In the genomic region with DNA sequence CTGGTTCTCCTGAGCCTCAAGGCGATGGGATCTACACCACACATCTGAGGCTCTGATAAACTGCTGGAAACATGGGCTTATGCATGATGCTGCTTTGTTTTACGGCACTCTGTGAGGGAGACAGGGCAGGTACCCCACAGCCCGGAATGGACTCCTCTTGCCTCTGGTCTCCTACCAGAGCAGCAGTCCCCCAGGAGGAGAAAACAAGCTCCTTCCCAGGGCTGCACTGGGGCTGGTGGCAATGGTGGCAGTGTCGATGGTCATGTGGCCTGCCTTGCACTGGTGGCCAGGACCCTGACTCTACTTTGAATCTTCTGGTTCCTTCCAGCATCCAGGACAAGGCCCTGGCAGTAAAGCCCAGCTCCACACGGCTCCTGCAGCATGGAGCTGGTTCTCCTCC, we compare ENCODE assay signal across 10 cellular contexts.
DNase-seq lines count a peak whose midpoint lies in the region; ATAC-seq, FAIRE-seq and TF ChIP-seq lines count a peak whose summit lies in the region.
"Had no signal": no experiment of that assay in that cellular context is flagged by ENCODE, and none has a peak within 500 bp of the region (broad histone marks: within the 10 kb centered on the region; RNA-seq: fewer than 3 reads in every experiment).

No MANE protein-coding gene starts in this region.

- no peaks in the 10 kb centered on the region for H4K20me1 ChIP-seq in smooth muscle cell (ENCODE audit: low read depth)

- intact Hi-C loops in kidney (cut with DNase I): no loop called here

- peak; percentile 25 for TF ChIP-seq POLR2A in GM19193 (IDR thresholded peaks at IDR 0.05; ENCODE audit: extremely low read depth, insufficient read depth, insufficient read length)

- H3K27me3 ChIP-seq in SJSA1 (replicated peaks): no peaks in the 10 kb centered on the region
- no peaks in the 10 kb centered on the region for H3K27me3 ChIP-seq in smooth muscle cell (ENCODE audit: low read depth)

- H3K9me3 ChIP-seq in SJSA1 (replicated peaks) (no peaks in the 10 kb centered on the region), kidney (ENCODE audit: control insufficient read depth in 1 of 2, low read length in 2 of 2) (no peaks in the 10 kb centered on the region), smooth muscle cell (replicated peaks; ENCODE audit: low read depth) (no peaks in the 10 kb centered on the region)

- no peak for FAIRE-seq in kidney (lab: Jason Lieb, UNC)

- H3K4me1 ChIP-seq in SJSA1 (replicated peaks) (peaks cover 57% of the 10 kb centered on the region), kidney (ENCODE audit: control insufficient read depth in 1 of 2, insufficient read depth in 1 of 2, low read depth in 1 of 2, low read length in 2 of 2) (peaks cover 0 to 6% of the 10 kb centered on the region in 2 donors), smooth muscle cell (ENCODE audit: low read depth) (peaks cover 5% of the 10 kb centered on the region)

- TF ChIP-seq CTCF in kidney (IDR thresholded peaks at IDR 0.05; ENCODE audit: borderline replicate concordance, extremely low read depth, insufficient read depth): no peak
- no peak for TF ChIP-seq CTCF in smooth muscle cell (IDR thresholded peaks at IDR 0.05; ENCODE audit: borderline replicate concordance, insufficient read depth, poor library complexity, severe bottlenecking)

- H3K9ac ChIP-seq in kidney (ENCODE audit: low read length in 2 of 2) (peak overlapping the region in 1 of 2 donors; percentile 24), smooth muscle cell (ENCODE audit: low read depth) (peak overlapping the region; percentile 7)

- DNase-seq in SJSA1 (ENCODE audit: low read depth in 1 of 2, low spot score in 2 of 2) (no peak), kidney (peak; percentile 47), smooth muscle cell (lab: John Stamatoyannopoulos, UW; ENCODE audit: unreplicated experiment) (no peak), AG08395 (ENCODE audit: low spot score) (no peak)
- DNase-seq: NCI-H187, SIG-M5, WERI-Rb-1 had no signal

- ATAC-seq in GM19397 (IDR thresholded peaks at IDR 0.05; ENCODE audit: unreplicated experiment): no peak
- ATAC-seq in GM18873 (IDR thresholded peaks at IDR 0.05; ENCODE audit: low FRiP score, unreplicated experiment): no peak

- H3F3A ChIP-seq in smooth muscle cell (ENCODE audit: low read depth): peaks cover 8% of the 10 kb centered on the region

- WGBS in smooth muscle cell (ENCODE audit: low lambda C conversion rate): 83% methylated on average over 5 of the region's 5 CpGs

- H3K27ac ChIP-seq in SJSA1 (peak overlapping the region; percentile 4; the same call in 1 of the 2 replicates), kidney (ENCODE audit: low read depth in 2 of 2, low read length in 2 of 2) (peak overlapping the region; percentile 2 to 79), smooth muscle cell (ENCODE audit: low read depth) (peak overlapping the region; percentile 88)
- H3K27ac ChIP-seq: WERI-Rb-1 had no signal

- H3K4me2 ChIP-seq in smooth muscle cell: peak overlapping the region; percentile 13

- H3K4me3 ChIP-seq in SJSA1 (no peak overlapping the region), kidney (ENCODE audit: low read length in 2 of 2) (no peak overlapping the region), smooth muscle cell (no peak overlapping the region)

- H2AFZ ChIP-seq in smooth muscle cell (ENCODE audit: low read depth): no peak overlapping the region

- H3K36me3 ChIP-seq in SJSA1: no peaks in the 10 kb centered on the region
- H3K36me3 ChIP-seq in kidney (ENCODE audit: control insufficient read depth in 1 of 2, insufficient read depth in 2 of 2, low read length in 2 of 2): no peaks in the 10 kb centered on the region
- H3K36me3 ChIP-seq in smooth muscle cell (ENCODE audit: low read depth): no peaks in the 10 kb centered on the region
- H3K36me3 ChIP-seq: WERI-Rb-1 had no signal

- H3K79me2 ChIP-seq in smooth muscle cell (ENCODE audit: low read depth): no peaks in the 10 kb centered on the region

Comparison
In these comparisons a context has a peak if more than half of its experiments do, and no peak if none do; other contexts are left out.
1. H3K27ac ChIP-seq: peak in every context shown above with its lines; median percentile 88 in smooth muscle cell; 40 in kidney; 4 in SJSA1.